ENCODE assay signal across 10 cellular contexts in the genomic region with DNA sequence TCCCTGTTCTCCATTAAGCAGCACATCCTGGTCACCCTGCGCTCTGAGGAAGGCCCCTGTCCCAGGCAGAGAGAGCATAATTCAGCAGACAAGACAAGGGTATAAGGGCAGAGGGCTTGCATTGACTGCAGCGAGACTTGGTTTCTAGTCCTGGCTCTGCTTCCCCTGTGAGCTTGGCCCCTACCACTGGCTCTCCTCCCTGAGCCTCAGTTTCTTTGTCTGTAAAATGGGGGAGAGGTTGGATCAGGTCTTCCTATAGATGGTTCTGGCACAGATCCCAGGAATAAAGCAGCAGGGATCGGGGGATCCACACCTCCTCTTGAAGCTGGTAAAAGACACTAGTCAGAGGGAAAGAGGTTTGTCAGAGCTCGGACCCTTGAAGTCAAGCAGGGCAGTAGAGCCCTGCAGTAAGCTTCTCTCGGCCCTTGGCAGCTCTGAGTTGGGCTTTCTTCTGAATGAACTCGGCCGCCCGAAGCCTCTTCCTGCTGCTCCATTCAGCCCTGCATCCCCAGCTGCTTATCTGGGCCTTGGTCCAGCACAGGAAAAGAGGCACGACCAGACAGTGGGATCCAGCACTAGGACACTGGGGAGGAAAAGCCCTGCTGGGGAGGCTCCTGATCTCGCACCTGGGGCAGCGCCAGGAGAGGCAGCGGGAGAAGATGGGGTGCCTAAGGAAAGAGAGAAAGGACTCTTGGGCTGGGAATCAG. TPM values are rescaled to one million over a fixed set of nuclear protein-coding genes. Genes with fewer than 3 reads are reported as not detected.
A peak's percentile ranks its signal among the peaks of the same experiment; 100 is the strongest.
DNase-seq lines count a peak whose midpoint lies in the region; ATAC-seq and TF ChIP-seq lines count a peak whose summit lies in the region.
"Had no signal": no experiment of that assay in that cellular context is flagged by ENCODE, and none has a peak within 500 bp of the region (broad histone marks: within the 10 kb centered on the region; RNA-seq: fewer than 3 reads in every experiment).

No MANE protein-coding gene starts in this region.

- no peak for TF ChIP-seq CTCF in fibroblast of mammary gland (conservative IDR thresholded peaks at IDR 0.05; ENCODE audit: control insufficient read depth, insufficient read depth, low read depth, low read length)

- H4K91ac ChIP-seq in neuronal stem cell (ENCODE audit: low read depth, low read length, poor library complexity) = no peak overlapping the region

- H3K4me1 ChIP-seq in neuronal stem cell (ENCODE audit: control insufficient read depth in 2 of 2, insufficient read depth in 1 of 2, low read depth in 1 of 2, low read length in 2 of 2) = peaks cover 4 to 24% of the 10 kb centered on the region in 2 donors

- H2BK12ac ChIP-seq in neuronal stem cell (ENCODE audit: low read length) = no peak overlapping the region

- no peak overlapping the region for H3K4me2 ChIP-seq in neuronal stem cell (ENCODE audit: insufficient read depth, low read length, poor library complexity, severe bottlenecking)

- H2BK15ac ChIP-seq in neuronal stem cell (ENCODE audit: low read length) = peak overlapping the region; percentile 80

- H3K4me3 ChIP-seq in fibroblast of mammary gland (ENCODE audit: control insufficient read depth, low read depth, low read length) (peak overlapping the region; percentile 97), neuronal stem cell (ENCODE audit: low read length in 2 of 2) (no peak overlapping the region)

- peak overlapping the region; percentile 53 for H3K18ac ChIP-seq in neuronal stem cell (ENCODE audit: low read length)

- no peak overlapping the region for H3K14ac ChIP-seq in neuronal stem cell (ENCODE audit: low read length)

- peak overlapping the region; percentile 93 for H2AK5ac ChIP-seq in neuronal stem cell (ENCODE audit: low read depth, low read length)

- DNase-seq in AG20443 (ENCODE audit: low spot score) (peak; percentile 69), NCI-H69 (lab: John Stamatoyannopoulos, UW) (peak; percentile 88), fibroblast of mammary gland (ENCODE audit: low read depth) (peak; percentile 79), neuronal stem cell (ENCODE audit: low spot score) (no peak), KG1 (lab: John Stamatoyannopoulos, UW) (no peak), cortex of kidney (lab: John Stamatoyannopoulos, UW) (no peak), ACHN (no peak)
- DNase-seq: DND-41; stimulated activated CD4-positive, alpha-beta T cell treated with anti-CD3 and anti-CD28 coated beads, Interleukin-4, amount 100 ng/mL, for 24 hours had no signal

- H2BK5ac ChIP-seq in neuronal stem cell (ENCODE audit: low read length) = no peak overlapping the region

- no peak for ATAC-seq in GM21390 (IDR thresholded peaks at IDR 0.05; ENCODE audit: unreplicated experiment)

- no peak overlapping the region for H4K8ac ChIP-seq in neuronal stem cell (ENCODE audit: low read depth, low read length)

- no peak overlapping the region for H2AFZ ChIP-seq in neuronal stem cell (ENCODE audit: low read length)

- peaks cover 0 to 74% (median 5%) of the 10 kb centered on the region in 3 experiments for H3K27me3 ChIP-seq in neuronal stem cell (ENCODE audit: control insufficient read depth in 3 of 3, insufficient read depth in 3 of 3, low read depth in 1 of 3, low read length in 3 of 3)

- H3K4ac ChIP-seq in neuronal stem cell (ENCODE audit: low read length) = no peak overlapping the region

- no peak overlapping the region for H3K23ac ChIP-seq in neuronal stem cell (ENCODE audit: low read depth, low read length, poor library complexity)

- H3K36me3 ChIP-seq in neuronal stem cell (replicated peaks in 1 of 2; ENCODE audit: control insufficient read depth in 2 of 2, insufficient read depth in 2 of 2, low read length in 2 of 2) = no peaks in the 10 kb centered on the region

- no peak overlapping the region for H3K27ac ChIP-seq in neuronal stem cell (replicated peaks; ENCODE audit: low read length)

- H3K79me1 ChIP-seq in neuronal stem cell (ENCODE audit: low read depth, low read length) = no peaks in the 10 kb centered on the region

- H3K9me3 ChIP-seq in neuronal stem cell (replicated peaks in 1 of 2; ENCODE audit: control insufficient read depth in 2 of 2, insufficient read depth in 1 of 2, low read depth in 1 of 2, low read length in 2 of 2) = no peaks in the 10 kb centered on the region

- H3K9ac ChIP-seq in neuronal stem cell (ENCODE audit: low read depth, low read length, poor library complexity) = no peak overlapping the region

- in situ Hi-C loops in ACHN (cut with HindIII; ENCODE audit: low pct_ligation_motif_present, low pct_unique_long_range_greater_than_20kb, low sequenced_read_pairs) = no loop called here

- no CpG with 5 or more reads among the region's 12 CpGs for WGBS in neuronal stem cell (ENCODE audit: extremely low coverage in 2 of 2, insufficient read length in 2 of 2, insufficient replicate concordance in 1 of 2), 2 donors

- H2BK120ac ChIP-seq in neuronal stem cell (ENCODE audit: low read depth, low read length) = no peak overlapping the region

RNA-seq across cellular contexts. Expression of a gene that starts 2.1 kb away (rescaled TPM):
- 8.4 TPM for polyA plus RNA-seq in neuronal stem cell (2013, experiment 1 of 2)
- 8.8 TPM for polyA plus RNA-seq in neuronal stem cell (2013, experiment 2 of 2)

Comparison
In these comparisons a context has a peak if more than half of its experiments do, and no peak if none do; other contexts are left out.
1. DNase-seq: peak in AG20443 (single experiment), NCI-H69 (single experiment) and fibroblast of mammary gland (single experiment); none in neuronal stem cell (single experiment), KG1 (single experiment), cortex of kidney (single experiment) and ACHN (single experiment).